In genomic region chr2:18891598-18892345, GRCh38 we compare ENCODE assay signal across 18 cellular contexts.
DNase-seq lines count a peak whose midpoint lies in the region; ATAC-seq, FAIRE-seq and TF ChIP-seq lines count a peak whose summit lies in the region.
"Had no signal": no experiment of that assay in that cellular context is flagged by ENCODE, and none has a peak within 500 bp of the region (broad histone marks: within the 10 kb centered on the region; RNA-seq: fewer than 3 reads in every experiment).

No MANE protein-coding gene starts in this region.

- CTCF ChIA-PET in BJ (lab: Yijun Ruan, JAX): interaction anchor here (0.6 kb wide), 1 partner anchor 93 kb away, joined by 3 read pairs; no protein-coding TSS in a partner anchor

- POLR2A ChIA-PET in BJ (lab: Charles Lee): no interaction called here

- peak; percentile 19 for DNase-seq in BJ (ENCODE audit: low read depth)
- peak; percentile 70 for DNase-seq in fibroblast of gingiva (ENCODE audit: low read depth)
- peak; percentile 30 for DNase-seq in small intestine
- DNase-seq in NCI-H82 treated with DMSO at 0.1 percent for 48 hours (lab: John Stamatoyannopoulos, UW; ENCODE audit: unreplicated experiment): no peak
- DNase-seq: BE2C; Calu3; CD4-positive, alpha-beta memory T cell; DMS53; H7; KBM-7; NCI-H1436 treated with DMSO at 0.1 percent for 48 hours; NCI-H2081 treated with DMSO at 0.1 percent for 48 hours; NCI-H510A; NCI-H774; T-cell had no signal

- FAIRE-seq in small intestine (lab: Jason Lieb, UNC): no peak

- H3K9me3 ChIP-seq in small intestine (ENCODE audit: control insufficient read depth, low read depth): no peaks in the 10 kb centered on the region
- H3K9me3 ChIP-seq: BE2C had no signal

- 42 to 60% (median 57%) methylated on average over 3 of the region's 3 CpGs for WGBS in small intestine, 3 donors

- H3K36me3 ChIP-seq in BJ (ENCODE audit: control insufficient read depth, insufficient read depth, low read length): no peaks in the 10 kb centered on the region
- H3K36me3 ChIP-seq in small intestine (ENCODE audit: control insufficient read depth in 2 of 2, insufficient read depth in 2 of 2, low read length in 2 of 2): no peaks in the 10 kb centered on the region
- H3K36me3 ChIP-seq: BE2C had no signal

- H3K27ac ChIP-seq in small intestine (ENCODE audit: low read depth in 1 of 2, low read length in 1 of 2): no peak overlapping the region

- peak; percentile 53 for ATAC-seq in HG03025 (IDR thresholded peaks at IDR 0.05; ENCODE audit: low FRiP score, unreplicated experiment)
- ATAC-seq in GM21529 (IDR thresholded peaks at IDR 0.05; ENCODE audit: unreplicated experiment): no peak
- ATAC-seq in HG02870 (IDR thresholded peaks at IDR 0.05; ENCODE audit: unreplicated experiment): no peak
- ATAC-seq: T-cell had no signal

- TF ChIP-seq CTCF in BJ (IDR thresholded peaks at IDR 0.05; ENCODE audit: insufficient read depth, low read depth, low read length): no peak

- H3K27me3 ChIP-seq in BJ (ENCODE audit: control insufficient read depth, insufficient read depth, low read length) (no peaks in the 10 kb centered on the region), small intestine (ENCODE audit: control insufficient read depth in 2 of 2, insufficient read depth in 2 of 2, low read length in 2 of 2) (no peaks in the 10 kb centered on the region)
- H3K27me3 ChIP-seq: BE2C had no signal

- H3K4me3 ChIP-seq in BJ (ENCODE audit: low read depth, low read length): no peak overlapping the region
- H3K4me3 ChIP-seq in small intestine (ENCODE audit: low read depth in 1 of 2, low read length in 2 of 2): no peak overlapping the region

- H3K4me1 ChIP-seq in small intestine (ENCODE audit: control insufficient read depth in 2 of 2, insufficient read depth in 1 of 2, low read depth in 1 of 2, low read length in 1 of 2): no peaks in the 10 kb centered on the region
- H3K4me1 ChIP-seq: BE2C had no signal
